In the genomic region with DNA sequence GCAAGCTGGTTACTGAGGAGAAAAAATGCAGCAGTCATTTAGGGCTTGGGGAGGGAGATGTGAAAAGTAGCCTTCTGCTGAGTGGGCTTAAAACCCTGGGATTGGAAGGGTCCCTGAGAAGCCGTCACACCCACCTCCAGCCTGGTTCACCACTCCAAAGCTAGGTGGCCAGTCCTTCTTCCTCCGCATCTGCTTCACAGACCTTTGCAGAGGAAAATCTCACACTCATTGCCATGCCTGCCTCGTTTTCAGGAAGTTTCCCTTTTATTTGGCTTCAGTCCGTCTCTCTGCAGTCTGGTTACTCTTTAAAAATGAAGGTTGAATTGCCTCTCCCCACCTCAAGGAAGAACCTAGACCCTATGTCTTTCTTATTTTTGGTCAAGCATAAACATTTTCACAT, we compare ENCODE assay signal across 32 cellular contexts. TPM values are rescaled to one million over a fixed set of nuclear protein-coding genes. Genes with fewer than 3 reads are reported as not detected.
DNase-seq lines count a peak whose midpoint lies in the region; ATAC-seq, FAIRE-seq and TF ChIP-seq lines count a peak whose summit lies in the region.
"Had no signal": no experiment of that assay in that cellular context is flagged by ENCODE, and none has a peak within 500 bp of the region (broad histone marks: within the 10 kb centered on the region; RNA-seq: fewer than 3 reads in every experiment).

No MANE protein-coding gene starts in this region.

- H3K27ac ChIP-seq in breast epithelium (peak overlapping the region; percentile 44 to 51), mesodermal cell (ENCODE audit: low read depth, low read length, severe bottlenecking) (peak overlapping the region; percentile 23), skeletal muscle tissue (ENCODE audit: low read depth, low read length) (peak overlapping the region; percentile 19), pancreas (no peak overlapping the region)
- H3K27ac ChIP-seq: 22Rv1, C4-2B, lower lobe of right lung, neural progenitor cell, SJSA1, testis had no signal

- BruUV-seq in MCF 10A (replicated peaks; lab: Mats Ljungman, UMichigan) = no TSS peak

- CTCF ChIA-PET in MCF 10A (lab: Yijun Ruan, JAX) = interaction anchor here (1.1 kb wide), 1 partner anchor 58 kb away, joined by 4 read pairs; no protein-coding TSS in a partner anchor

- H3K9me3 ChIP-seq in breast epithelium (no peaks in the 10 kb centered on the region), mesodermal cell (ENCODE audit: control insufficient read depth, low read length) (no peaks in the 10 kb centered on the region), skeletal muscle tissue (ENCODE audit: control insufficient read depth in 3 of 3, low read length in 3 of 3) (no peaks in the 10 kb centered on the region), pancreas (no peaks in the 10 kb centered on the region)
- H3K9me3 ChIP-seq: Caco-2, HAP-1, lower lobe of right lung, SJSA1, testis had no signal

- H3K4me1 ChIP-seq in breast epithelium (peaks cover 8 to 12% of the 10 kb centered on the region in 2 donors), mesodermal cell (ENCODE audit: control insufficient read depth, insufficient read depth, low read length, poor library complexity, severe bottlenecking) (peaks cover 9% of the 10 kb centered on the region), skeletal muscle tissue (ENCODE audit: control insufficient read depth in 3 of 3, insufficient read depth in 3 of 3, low read length in 3 of 3) (peaks cover 60 to 84% (median 73%) of the 10 kb centered on the region in 3 donors), pancreas (no peaks in the 10 kb centered on the region)
- H3K4me1 ChIP-seq: Caco-2, HAP-1 had no signal

- H3K4me1 Mint-ChIP-seq in MCF 10A (ENCODE audit: insufficient read depth, unreplicated experiment) (no peaks in the 10 kb centered on the region), brain (peaks cover 52% of the 10 kb centered on the region)
- H3K4me1 Mint-ChIP-seq: activated B cell treated with CpG ODN at 0.5 μM for 24 hours; activated CD4-positive, alpha-beta T cell treated with anti-CD3 and anti-CD28 coated beads, Interleukin-2, amount 10 ng/mL, durations not matched to agents 7 days and 5 days; activated naive CD4-positive, alpha-beta T cell treated with anti-CD3 and anti-CD28 coated beads, Interleukin-2, amount 50 U/mL, for 24 hours; IgD-negative memory B cell; stimulated activated effector memory CD8-positive, alpha-beta T cell treated with anti-CD3 and anti-CD28 coated beads, Interleukin-12 subunit alpha, Interleukin-12 subunit beta, amount 100 ng/mL, for 72 hours had no signal

- H3K27ac Mint-ChIP-seq in MCF 10A (ENCODE audit: low read depth, unreplicated experiment) = no peak overlapping the region
- peak overlapping the region in 4 of 5 experiments; percentile 19 to 79 (median 30) for H3K27ac Mint-ChIP-seq in brain
- H3K27ac Mint-ChIP-seq: activated B cell treated with CpG ODN at 0.5 μM for 24 hours; activated CD4-positive, alpha-beta T cell treated with anti-CD3 and anti-CD28 coated beads, Interleukin-2, amount 10 ng/mL, durations not matched to agents 7 days and 5 days; activated naive CD4-positive, alpha-beta T cell treated with anti-CD3 and anti-CD28 coated beads, Interleukin-2, amount 50 U/mL, for 24 hours; IgD-negative memory B cell; neural progenitor cell; stimulated activated effector memory CD8-positive, alpha-beta T cell treated with anti-CD3 and anti-CD28 coated beads, Interleukin-12 subunit alpha, Interleukin-12 subunit beta, amount 100 ng/mL, for 72 hours had no signal

- H3K27me3 Mint-ChIP-seq in MCF 10A (ENCODE audit: insufficient read depth, unreplicated experiment) (no peaks in the 10 kb centered on the region), brain (no peaks in the 10 kb centered on the region)
- H3K27me3 Mint-ChIP-seq: activated CD4-positive, alpha-beta T cell treated with anti-CD3 and anti-CD28 coated beads, Interleukin-2, amount 10 ng/mL, durations not matched to agents 7 days and 5 days; activated naive CD4-positive, alpha-beta T cell treated with anti-CD3 and anti-CD28 coated beads, Interleukin-2, amount 50 U/mL, for 24 hours had no signal

- DNase-seq in breast epithelium (ENCODE audit: low spot score in 2 of 2) = no peak
- no peak for DNase-seq in MCF 10A (ENCODE audit: unreplicated experiment)
- DNase-seq in stimulated activated CD4-positive, alpha-beta T cell treated with anti-CD3 and anti-CD28 coated beads, Interleukin-15, amount 100 ng/mL, for 24 hours = no peak
- DNase-seq in pancreas = no peak
- DNase-seq: activated B cell treated with CpG ODN at 0.5 μM for 24 hours; activated CD4-positive, alpha-beta T cell treated with anti-CD3 and anti-CD28 coated beads, Interleukin-2, amount 10 ng/mL, durations not matched to agents 7 days and 5 days; Caco-2; cortex of kidney; DMS79; GDM1; kidney; lower lobe of right lung; NCI-H1092; NCI-H1694; NCI-H446 treated with DMSO at 0.1 percent for 48 hours; NCI-H774; testis had no signal

- ATAC-seq in GM18873 (IDR thresholded peaks at IDR 0.05; ENCODE audit: low FRiP score, unreplicated experiment) (no peak), pancreas (no peak)
- ATAC-seq: lower lobe of right lung; stimulated activated effector memory CD8-positive, alpha-beta T cell treated with anti-CD3 and anti-CD28 coated beads, Interleukin-12 subunit alpha, Interleukin-12 subunit beta, amount 100 ng/mL, for 72 hours had no signal

- H3K27me3 ChIP-seq in breast epithelium (no peaks in the 10 kb centered on the region), skeletal muscle tissue (ENCODE audit: control insufficient read depth in 3 of 3, insufficient read depth in 3 of 3, low read length in 3 of 3) (no peaks in the 10 kb centered on the region), pancreas (no peaks in the 10 kb centered on the region)
- H3K27me3 ChIP-seq: neural progenitor cell, SJSA1, testis had no signal

- H3K4me3 Mint-ChIP-seq in MCF 10A (ENCODE audit: unreplicated experiment) (no peak overlapping the region), brain (no peak overlapping the region)
- H3K4me3 Mint-ChIP-seq: activated B cell treated with CpG ODN at 0.5 μM for 24 hours; activated CD4-positive, alpha-beta T cell treated with anti-CD3 and anti-CD28 coated beads, Interleukin-2, amount 10 ng/mL, durations not matched to agents 7 days and 5 days; activated naive CD4-positive, alpha-beta T cell treated with anti-CD3 and anti-CD28 coated beads, Interleukin-2, amount 50 U/mL, for 24 hours; IgD-negative memory B cell; neural progenitor cell; stimulated activated effector memory CD8-positive, alpha-beta T cell treated with anti-CD3 and anti-CD28 coated beads, Interleukin-12 subunit alpha, Interleukin-12 subunit beta, amount 100 ng/mL, for 72 hours had no signal

- H3K36me3 Mint-ChIP-seq in MCF 10A (ENCODE audit: insufficient read depth, unreplicated experiment) (no peaks in the 10 kb centered on the region), brain (peaks cover 6% of the 10 kb centered on the region)
- H3K36me3 Mint-ChIP-seq: activated naive CD4-positive, alpha-beta T cell treated with anti-CD3 and anti-CD28 coated beads, Interleukin-2, amount 50 U/mL, for 24 hours; neural progenitor cell; stimulated activated effector memory CD8-positive, alpha-beta T cell treated with anti-CD3 and anti-CD28 coated beads, Interleukin-12 subunit alpha, Interleukin-12 subunit beta, amount 100 ng/mL, for 72 hours had no signal

- peak overlapping the region in 1 of 3 donors; percentile 22 for H3K9ac ChIP-seq in skeletal muscle tissue (ENCODE audit: low read depth in 1 of 3, low read length in 3 of 3)
- H3K9ac ChIP-seq: neural progenitor cell had no signal

- no peak for FAIRE-seq in pancreas (lab: Jason Lieb, UNC)
- FAIRE-seq: kidney, RCC 7860, urothelium cell line had no signal

- TF ChIP-seq CTCF in breast epithelium (IDR thresholded peaks at IDR 0.05) (no peak), MCF 10A (IDR thresholded peaks at IDR 0.05; ENCODE audit: unreplicated experiment) (no peak), brain (conservative IDR thresholded peaks at IDR 0.05) (no peak), pancreas (IDR thresholded peaks at IDR 0.05) (no peak)

- intact Hi-C loops in breast epithelium (cut with DNase I; ENCODE audit: low total_unique reads) (no loop called here), MCF 10A (cut with micrococcal nuclease) (no loop called here), pancreas (cut with DNase I) (no loop called here)

- H3K9me3 Mint-ChIP-seq in MCF 10A (ENCODE audit: unreplicated experiment) = no peaks in the 10 kb centered on the region
- H3K9me3 Mint-ChIP-seq in brain = peaks cover 0 to 3% (median 0%) of the 10 kb centered on the region in 5 experiments
- H3K9me3 Mint-ChIP-seq: activated B cell treated with CpG ODN at 0.5 μM for 24 hours; activated CD4-positive, alpha-beta T cell treated with anti-CD3 and anti-CD28 coated beads, Interleukin-2, amount 10 ng/mL, durations not matched to agents 7 days and 5 days; activated naive CD4-positive, alpha-beta T cell treated with anti-CD3 and anti-CD28 coated beads, Interleukin-2, amount 50 U/mL, for 24 hours; neural progenitor cell; stimulated activated effector memory CD8-positive, alpha-beta T cell treated with anti-CD3 and anti-CD28 coated beads, Interleukin-12 subunit alpha, Interleukin-12 subunit beta, amount 100 ng/mL, for 72 hours had no signal

- WGBS in mesodermal cell (ENCODE audit: insufficient coverage in 2 of 2), 2 experiments = 77 to 78% methylated on average over 3 to 4 of the region's 4 CpGs
- 66 to 72% methylated on average over 4 of the region's 4 CpGs for WGBS in pancreas, 2 donors

- POLR2A ChIA-PET in MCF 10A (lab: Yijun Ruan, JAX) = interaction anchor here (0.7 to 0.8 kb wide), 2 partner anchors 9 to 516 kb away, joined by 3 to 6 read pairs; no protein-coding TSS in a partner anchor

- H3K36me3 ChIP-seq in breast epithelium (no peaks in the 10 kb centered on the region), mesodermal cell (ENCODE audit: control insufficient read depth, insufficient read depth, low read length) (peaks cover 7% of the 10 kb centered on the region), skeletal muscle tissue (ENCODE audit: control insufficient read depth in 3 of 3, insufficient read depth in 3 of 3, low read length in 3 of 3) (peaks cover 0 to 10% (median 9%) of the 10 kb centered on the region in 3 donors), pancreas (no peaks in the 10 kb centered on the region)
- H3K36me3 ChIP-seq: HAP-1, neural progenitor cell had no signal

- H3K4me3 ChIP-seq in breast epithelium = no peak overlapping the region
- H3K4me3 ChIP-seq in mesodermal cell (ENCODE audit: extremely low read depth, insufficient read depth, low read length, poor library complexity, severe bottlenecking) = no peak overlapping the region
- H3K4me3 ChIP-seq in skeletal muscle tissue (ENCODE audit: low read length in 3 of 3) = no peak overlapping the region
- no peak overlapping the region for H3K4me3 ChIP-seq in pancreas
- H3K4me3 ChIP-seq: HAP-1, lower lobe of right lung, neural progenitor cell, SJSA1, testis had no signal

- TF ChIP-seq POLR2A in breast epithelium (IDR thresholded peaks at IDR 0.05) = no peak

RNA-seq across cellular contexts. Expression of a gene that starts 10.8 kb away (rescaled TPM):
- total RNA-seq in breast epithelium (100 to 1,000 TPM in 1 of 3 donors, 10 to 100 TPM in 2; 39.0 to 157 (median 74.8) TPM), MCF 10A (2022) (5.2 and 7.0 TPM in 2 replicates), skeletal muscle tissue (28.7 TPM), pancreas (10 to 100 TPM in 1 of 6 donors, 1 to 10 TPM in 5; 2.3 to 12.6 (median 5.6) TPM)
- polyA plus RNA-seq in brain (ENCODE audit: insufficient read depth, low read depth, low replicate concordance) (57.0 TPM), pancreas (1 to 10 TPM; 2.8 to 5.3 TPM)
- polyA plus RNA-seq in mesodermal cell (2013, experiment 1 of 2) = 26.5 TPM
- polyA plus RNA-seq in mesodermal cell (2013, experiment 2 of 2) = 23.0 TPM
- total RNA-seq: activated CD4-positive, alpha-beta T cell treated with anti-CD3 and anti-CD28 coated beads, Interleukin-2, amount 10 ng/mL, durations not matched to agents 7 days and 5 days; activated CD8-positive, alpha-beta memory T cell treated with anti-CD3 and anti-CD28 coated beads for 36 hours had no signal
- polyA plus RNA-seq: IgD-negative memory B cell had no signal

RNA-seq across cellular contexts. Expression of a gene that starts 29.5 kb away (rescaled TPM):
- total RNA-seq in breast epithelium = 1 to 10 TPM in 1 of 3 donors, under 1 TPM in 2; 0.48 to 1.3 (median 0.98) TPM
- not detected in 2 replicates for total RNA-seq in MCF 10A (2022)
- polyA plus RNA-seq in brain (ENCODE audit: insufficient read depth, low read depth, low replicate concordance) = 1.8 TPM
- 0.44 TPM for polyA plus RNA-seq in mesodermal cell (2013, experiment 1 of 2)
- not detected for polyA plus RNA-seq in mesodermal cell (2013, experiment 2 of 2)
- total RNA-seq in skeletal muscle tissue = not detected
- 1 to 10 TPM in 1 of 6 donors, under 1 TPM in 5; 0.47 to 1.8 (median 0.77) TPM for total RNA-seq in pancreas
- 1 to 10 TPM in 1 of 2 donors, under 1 TPM in 1; 0.91 to 3.5 TPM for polyA plus RNA-seq in pancreas
- total RNA-seq: activated B cell treated with CpG ODN at 0.5 μM for 24 hours; activated CD4-positive, alpha-beta T cell treated with anti-CD3 and anti-CD28 coated beads, Interleukin-2, amount 10 ng/mL, durations not matched to agents 7 days and 5 days; activated CD8-positive, alpha-beta memory T cell treated with anti-CD3 and anti-CD28 coated beads for 36 hours; Caco-2 had no signal

Comparison
In these comparisons a context has a peak if more than half of its experiments do, and no peak if none do; other contexts are left out.
1. H3K27ac ChIP-seq: peak in breast epithelium (2 of 2), mesodermal cell (single experiment) and skeletal muscle tissue (single experiment); none in pancreas (0 of 4).